In genomic region chr11:94281321-94281720, GRCh38 we compare ENCODE assay signal across 27 cellular contexts. TPM values are rescaled to one million over a fixed set of nuclear protein-coding genes. Genes with fewer than 3 reads are reported as not detected.
DNase-seq lines count a peak whose midpoint lies in the region; ATAC-seq, FAIRE-seq and TF ChIP-seq lines count a peak whose summit lies in the region.
"Had no signal": no experiment of that assay in that cellular context is flagged by ENCODE, and none has a peak within 500 bp of the region (broad histone marks: within the 10 kb centered on the region; RNA-seq: fewer than 3 reads in every experiment).

No MANE protein-coding gene starts in this region.

- TF ChIP-seq POLR2A in NB4 (IDR thresholded peaks at IDR 0.05; ENCODE audit: extremely low read depth, insufficient read length): no peak
- no peak for TF ChIP-seq POLR2A in GM12878 (IDR thresholded peaks at IDR 0.05; ENCODE audit: low read depth, low read length)
- TF ChIP-seq POLR2A in spleen (IDR thresholded peaks at IDR 0.05): no peak

- no peaks in the 10 kb centered on the region for H3K4me1 ChIP-seq in SK-N-SH (ENCODE audit: control insufficient read depth in 1 of 2, insufficient read depth in 2 of 2, low read depth in 1 of 2, low read length in 1 of 2)
- no peaks in the 10 kb centered on the region for H3K4me1 ChIP-seq in GM12878 (ENCODE audit: control insufficient read depth, insufficient read depth, low read length)
- peaks cover 0 to 2% of the 10 kb centered on the region in 2 donors for H3K4me1 ChIP-seq in neuronal stem cell (ENCODE audit: control insufficient read depth in 2 of 2, insufficient read depth in 1 of 2, low read depth in 1 of 2, low read length in 2 of 2)
- no peaks in the 10 kb centered on the region for H3K4me1 ChIP-seq in spleen
- H3K4me1 ChIP-seq: BE2C had no signal

- H3K79me1 ChIP-seq in neuronal stem cell (ENCODE audit: low read depth, low read length): no peaks in the 10 kb centered on the region

- H3K9me3 ChIP-seq in SK-N-SH (no peaks in the 10 kb centered on the region), GM12878 (replicated peaks; ENCODE audit: control insufficient read depth, insufficient read depth, low read length) (no peaks in the 10 kb centered on the region), neuronal stem cell (replicated peaks in 1 of 2; ENCODE audit: control insufficient read depth in 2 of 2, insufficient read depth in 1 of 2, low read depth in 1 of 2, low read length in 2 of 2) (no peaks in the 10 kb centered on the region), spleen (no peaks in the 10 kb centered on the region)
- H3K9me3 ChIP-seq: BE2C had no signal

- no peaks in the 10 kb centered on the region for H3K9me2 ChIP-seq in SK-N-SH

- FAIRE-seq in GM12878 (lab: Jason Lieb, UNC): no peak

- H2AFZ ChIP-seq in SK-N-SH (ENCODE audit: low read depth) (no peak overlapping the region), GM12878 (ENCODE audit: control insufficient read depth, low read depth, low read length) (no peak overlapping the region), neuronal stem cell (ENCODE audit: low read length) (no peak overlapping the region)
- H2AFZ ChIP-seq: GM23248 had no signal

- H3K4me3 ChIP-seq in SK-N-SH (ENCODE audit: low read depth in 2 of 2, low read length in 1 of 2) (no peak overlapping the region), NB4 (ENCODE audit: low read depth, low read length) (no peak overlapping the region), GM12878 (no peak overlapping the region), neuronal stem cell (ENCODE audit: low read length in 2 of 2) (no peak overlapping the region), spleen (no peak overlapping the region)
- H3K4me3 ChIP-seq: GM23248 had no signal

- no peak overlapping the region for H4K8ac ChIP-seq in neuronal stem cell (ENCODE audit: low read depth, low read length)

- no peak overlapping the region for H2BK12ac ChIP-seq in neuronal stem cell (ENCODE audit: low read length)

- no peak overlapping the region for H2BK15ac ChIP-seq in neuronal stem cell (ENCODE audit: low read length)

- H3K18ac ChIP-seq in neuronal stem cell (ENCODE audit: low read length): no peak overlapping the region

- no peaks in the 10 kb centered on the region for H4K20me1 ChIP-seq in SK-N-SH (ENCODE audit: insufficient read depth)
- H4K20me1 ChIP-seq in GM12878 (ENCODE audit: control insufficient read depth, insufficient read depth): no peaks in the 10 kb centered on the region

- H3K27me3 ChIP-seq in SK-N-SH (ENCODE audit: insufficient read depth): no peaks in the 10 kb centered on the region
- no peaks in the 10 kb centered on the region for H3K27me3 ChIP-seq in GM12878 (replicated peaks in 1 of 2; ENCODE audit: control insufficient read depth in 2 of 2, insufficient read depth in 2 of 2, low read length in 1 of 2)
- no peaks in the 10 kb centered on the region for H3K27me3 ChIP-seq in neuronal stem cell (ENCODE audit: control insufficient read depth in 3 of 3, insufficient read depth in 3 of 3, low read depth in 1 of 3, low read length in 3 of 3)
- H3K27me3 ChIP-seq in spleen (replicated peaks in 1 of 7): no peaks in the 10 kb centered on the region

- no TSS peak for BruUV-seq in GM12878 (replicated peaks; lab: Mats Ljungman, UMichigan)

- no peaks in the 10 kb centered on the region for H3K79me2 ChIP-seq in SK-N-SH (ENCODE audit: insufficient read depth)
- H3K79me2 ChIP-seq in GM12878 (ENCODE audit: control insufficient read depth, insufficient read depth, low read length): no peaks in the 10 kb centered on the region

- H3F3A ChIP-seq in SK-N-SH (replicated peaks; ENCODE audit: insufficient read depth): no peaks in the 10 kb centered on the region

- SMC1A ChIA-PET in GM12878 (lab: Charles Lee; ENCODE audit: uncharacterized antibody, unreplicated experiment): interaction anchor here (1.6 kb wide), 1 partner anchor 97 kb away, joined by 4 read pairs; no protein-coding TSS in a partner anchor

- H3K23ac ChIP-seq in neuronal stem cell (ENCODE audit: low read depth, low read length, poor library complexity): no peak overlapping the region

- no peak overlapping the region for H2BK5ac ChIP-seq in neuronal stem cell (ENCODE audit: low read length)

- no peak overlapping the region for H3K14ac ChIP-seq in neuronal stem cell (ENCODE audit: low read length)

- TF ChIP-seq RAD21 in SK-N-SH (IDR thresholded peaks at IDR 0.05; ENCODE audit: low read length) (no peak), GM12878 (IDR thresholded peaks at IDR 0.05; ENCODE audit: insufficient read depth, low read depth, low read length) (no peak)

- no peak overlapping the region for H3K27ac ChIP-seq in SK-N-SH (ENCODE audit: low read depth in 2 of 2, low read length in 1 of 2)
- no peak overlapping the region for H3K27ac ChIP-seq in GM12878 (ENCODE audit: control insufficient read depth, insufficient read depth)
- H3K27ac ChIP-seq in neuronal stem cell (replicated peaks; ENCODE audit: low read length): no peak overlapping the region
- H3K27ac ChIP-seq in spleen: no peak overlapping the region
- H3K27ac ChIP-seq: 22Rv1, GM23248, RWPE1 had no signal

- H2AK5ac ChIP-seq in neuronal stem cell (ENCODE audit: low read depth, low read length): no peak overlapping the region

- H3K4me2 ChIP-seq in SK-N-SH (no peak overlapping the region), GM12878 (ENCODE audit: control insufficient read depth, insufficient read depth) (no peak overlapping the region), neuronal stem cell (ENCODE audit: insufficient read depth, low read length, poor library complexity, severe bottlenecking) (no peak overlapping the region)

- POLR2A ChIA-PET in SK-N-SH (lab: Yijun Ruan, JAX) (no interaction called here), GM12878 (lab: Charles Lee) (no interaction called here)

- no peak for DNase-seq in SK-N-SH
- peak; percentile 18 for DNase-seq in NB4 (ENCODE audit: low read depth)
- no peak for DNase-seq in GM12878 (ENCODE audit: low read depth, low spot score)
- peak; percentile 8 for DNase-seq in neuronal stem cell (ENCODE audit: low spot score)
- no peak for DNase-seq in spleen
- no peak for DNase-seq in activated T-cell treated with anti-CD3 and anti-CD28 coated beads for 4 hours
- no peak for DNase-seq in NK-92 (lab: John Stamatoyannopoulos, UW; ENCODE audit: unreplicated experiment)
- DNase-seq: ACHN; BE2C; CD8-positive, alpha-beta memory T cell; DMS79 treated with DMSO at 0.1 percent for 48 hours; GF-D8; GM23248; H9; Karpas-422; NCI-H2029; NCI-H446 treated with DMSO at 0.1 percent for 48 hours; NCI-H526; NCI-H82; SHP77 had no signal

- 50% methylated on average over 2 of the region's 2 CpGs for WGBS in SK-N-SH (ENCODE audit: low lambda C conversion rate)
- WGBS in GM12878 (ENCODE audit: insufficient coverage, insufficient replicate concordance, low lambda C conversion rate, missing lambda C conversion rate): 44% methylated on average over 2 of the region's 2 CpGs
- no CpG with 5 or more reads among the region's 2 CpGs for WGBS in neuronal stem cell (ENCODE audit: extremely low coverage in 2 of 2, insufficient read length in 2 of 2, insufficient replicate concordance in 1 of 2), 2 donors
- 83 to 94% (median 88%) methylated on average over 2 of the region's 2 CpGs for WGBS in spleen, 5 donors

- no peak for ATAC-seq in SK-N-SH treated with all-trans-retinoic acid at 6 μM for 48 hours
- no peak for ATAC-seq in GM12878
- ATAC-seq: Panc1 had no signal

- intact Hi-C loops in GM12878 (cut with micrococcal nuclease; ENCODE audit: unreplicated experiment): no loop called here
- intact Hi-C loops in spleen (cut with DNase I; ENCODE audit: low total_unique reads): no loop called here

- TF ChIP-seq EP300 in SK-N-SH (IDR thresholded peaks at IDR 0.05; ENCODE audit: borderline replicate concordance in 1 of 2, low read depth in 1 of 2, low read length in 1 of 2) (no peak), GM12878 (IDR thresholded peaks at IDR 0.05; ENCODE audit: borderline replicate concordance in 1 of 2, control insufficient read depth in 1 of 2, low read depth in 2 of 2, low read length in 2 of 2) (no peak)

- RAD21 ChIA-PET in GM12878 (lab: Charles Lee; ENCODE audit: unreplicated experiment): no interaction called here

- no peak for TF ChIP-seq CTCF in SK-N-SH (IDR thresholded peaks at IDR 0.05)
- no peak for TF ChIP-seq CTCF in NB4 (IDR thresholded peaks at IDR 0.05; ENCODE audit: low read depth, low read length)
- no peak for TF ChIP-seq CTCF in GM12878 (IDR thresholded peaks at IDR 0.05 in 2 of 3, conservative IDR thresholded peaks at IDR 0.05 in 1 of 3; ENCODE audit: control insufficient read depth in 2 of 3, extremely low read depth in 1 of 3, insufficient read depth in 1 of 3, low read depth in 3 of 3, low read length in 3 of 3)
- no peak for TF ChIP-seq CTCF in spleen (IDR thresholded peaks at IDR 0.05 in 8 of 11, conservative IDR thresholded peaks at IDR 0.05 in 3 of 11)

- in situ Hi-C loops in GM12878 (cut with MboI): no loop called here

- no peak overlapping the region for H3K9ac ChIP-seq in SK-N-SH
- H3K9ac ChIP-seq in GM12878 (ENCODE audit: control insufficient read depth, insufficient read depth, low read length): no peak overlapping the region
- no peak overlapping the region for H3K9ac ChIP-seq in neuronal stem cell (ENCODE audit: low read depth, low read length, poor library complexity)
- H3K9ac ChIP-seq: GM23248 had no signal

- CTCF ChIA-PET in SK-N-SH (lab: Yijun Ruan, JAX): no interaction called here
- CTCF ChIA-PET in GM12878 (lab: Yijun Ruan, JAX): no interaction called here

- no peak overlapping the region for H2BK120ac ChIP-seq in neuronal stem cell (ENCODE audit: low read depth, low read length)

- H3K36me3 ChIP-seq in SK-N-SH (replicated peaks in 1 of 2; ENCODE audit: control insufficient read depth in 1 of 2, insufficient read depth in 2 of 2, low read length in 1 of 2) (no peaks in the 10 kb centered on the region), GM12878 (ENCODE audit: control insufficient read depth in 2 of 2, insufficient read depth in 2 of 2, low read length in 1 of 2) (no peaks in the 10 kb centered on the region), neuronal stem cell (replicated peaks in 1 of 2; ENCODE audit: control insufficient read depth in 2 of 2, insufficient read depth in 2 of 2, low read length in 2 of 2) (no peaks in the 10 kb centered on the region), spleen (no peaks in the 10 kb centered on the region)
- H3K36me3 ChIP-seq: BE2C had no signal

- no peak overlapping the region for H3K4ac ChIP-seq in neuronal stem cell (ENCODE audit: low read length)

- no peak overlapping the region for H4K91ac ChIP-seq in neuronal stem cell (ENCODE audit: low read depth, low read length, poor library complexity)

RNA-seq across cellular contexts. Expression of gene IZUMO1R, which starts 23.1 kb away (rescaled TPM):
- 0.31 and 0.43 TPM in 2 replicates for polyA plus RNA-seq in SK-N-SH (2012; rRNA removed)
- polyA plus RNA-seq in SK-N-SH (2012; cell fraction: cytosol; rRNA removed): 0.15 and 0.29 TPM in 2 replicates
- polyA plus RNA-seq in SK-N-SH (2012; cell fraction: nucleus; rRNA removed): 0.20 and 0.43 TPM in 2 replicates
- not detected in 2 replicates for total RNA-seq in GM12878 (2013; cell fraction: nucleolus; rRNA removed)
- total RNA-seq in GM12878 (2014; rRNA removed): not detected in 2 replicates
- total RNA-seq in GM12878 (2014; rRNA removed; fragmentation: Illumina TruSeq; extraction: Trizol): not detected in 2 replicates
- not detected in 2 replicates for total RNA-seq in GM12878 (2021)
- not detected for polyA plus RNA-seq in GM12878 (2011; ENCODE audit: low read depth)
- not detected in 2 replicates for polyA plus RNA-seq in GM12878 (2011; rRNA removed)
- polyA plus RNA-seq in GM12878 (2011; cell fraction: cytosol; rRNA removed): not detected in 2 replicates
- not detected in 2 replicates for polyA plus RNA-seq in GM12878 (2011; cell fraction: nucleus; rRNA removed)
- polyA plus RNA-seq in GM12878 (2012): not detected in 2 replicates
- not detected in 2 replicates for polyA plus RNA-seq in GM12878 (2014; fragmentation: Illumina TruSeq; extraction: Trizol)
- polyA plus RNA-seq in GM12878 (2014; fragmentation: Nextera tagmentation; extraction: Ambion mirVana): not detected
- not detected in 2 replicates for polyA plus RNA-seq in GM12878 (2014; rRNA removed)
- not detected for polyA plus RNA-seq in GM12878 (2016; fragmentation: Nextera tagmentation; extraction: Ambion mirVana)
- polyA minus RNA-seq in GM12878 (2011; rRNA and poly(A)+ RNA removed): not detected in 2 replicates
- polyA minus RNA-seq in GM12878 (2011; cell fraction: cytosol; rRNA and poly(A)+ RNA removed): not detected in 2 replicates
- polyA minus RNA-seq in GM12878 (2011; cell fraction: nucleus; rRNA and poly(A)+ RNA removed): not detected in 2 replicates
- not detected for polyA plus RNA-seq in neuronal stem cell (2013, experiment 1 of 2)
- polyA plus RNA-seq in neuronal stem cell (2013, experiment 2 of 2): not detected
- not detected for total RNA-seq in spleen
- not detected for polyA plus RNA-seq in spleen
- total RNA-seq: CD8-positive, alpha-beta memory T cell; GM23248; H9; M059J had no signal
- polyA plus RNA-seq: CD14-positive monocyte; CD8-positive, alpha-beta memory T cell; GM23248; IgD-negative memory B cell had no signal

Comparison
In these comparisons a context has a peak if more than half of its experiments do, and no peak if none do; other contexts are left out.
1. DNase-seq: peak in NB4 (single experiment) and neuronal stem cell (single experiment); none in SK-N-SH (single experiment), GM12878 (single experiment), spleen (single experiment), activated T-cell treated with anti-CD3 and anti-CD28 coated beads for 4 hours (single experiment) and NK-92 (single experiment).
2. Of the 26 proteins assayed by ChIP-seq in both GM12878 and SK-N-SH: peak only in GM12878: none; only in SK-N-SH: none; in both: REST; in neither: 25.